ENCODE assay signal across 18 cellular contexts in genomic region chrX:4936315-4936714, GRCh38.
DNase-seq lines count a peak whose midpoint lies in the region; ATAC-seq and TF ChIP-seq lines count a peak whose summit lies in the region.
"Had no signal": no experiment of that assay in that cellular context is flagged by ENCODE, and none has a peak within 500 bp of the region (broad histone marks: within the 10 kb centered on the region; RNA-seq: fewer than 3 reads in every experiment).

No MANE protein-coding gene starts in this region.

- H3K9me3 ChIP-seq in BLaER1 treated with 17β-estradiol and CSF1 and Interleukin-3, amounts not matched to agents 10 nM and 100 nM (replicated peaks in 1 of 11): peaks cover 0 to 12% (median 0%) of the 10 kb centered on the region in 11 experiments; a peak in 3 of 22 replicates
- no peaks in the 10 kb centered on the region for H3K9me3 ChIP-seq in upper lobe of right lung
- H3K9me3 ChIP-seq: testis had no signal

- H3K27ac Mint-ChIP-seq in dendritic cell treated with granulocyte-macrophage colony-stimulating factor and Interleukin-4, amounts not matched to agents 40 ng/mL and 50 ng/mL, for 4 days: peak overlapping the region; percentile 91
- H3K27ac Mint-ChIP-seq: activated naive CD4-positive, alpha-beta T cell treated with anti-CD3 and anti-CD28 coated beads, Interleukin-2, amount 50 U/mL, for 72 hours; activated T-cell treated with anti-CD3 and anti-CD28 coated beads, Interleukin-2, amount 50 U/mL, for 72 hours; CD8-positive, alpha-beta T cell; immature natural killer cell had no signal

- H3K27me3 ChIP-seq in BLaER1 treated with 17β-estradiol and CSF1 and Interleukin-3, amounts not matched to agents 10 nM and 100 nM: no peaks in the 10 kb centered on the region
- H3K27me3 ChIP-seq in upper lobe of right lung: no peaks in the 10 kb centered on the region
- H3K27me3 ChIP-seq: testis had no signal

- intact Hi-C loops in dendritic cell treated with granulocyte-macrophage colony-stimulating factor and Interleukin-4, amounts not matched to agents 40 ng/mL and 50 ng/mL, for 4 days (cut with micrococcal nuclease): no loop called here
- intact Hi-C loops in upper lobe of right lung (cut with DNase I): no loop called here

- H3K9ac ChIP-seq in BLaER1 treated with 17β-estradiol and CSF1 and Interleukin-3, amounts not matched to agents 10 nM and 100 nM: peak overlapping the region; percentile 68 to 86 (median 81)

- no peaks in the 10 kb centered on the region for H3K9me3 Mint-ChIP-seq in dendritic cell treated with granulocyte-macrophage colony-stimulating factor and Interleukin-4, amounts not matched to agents 40 ng/mL and 50 ng/mL, for 4 days

- ATAC-seq in GM21367 (IDR thresholded peaks at IDR 0.05; ENCODE audit: unreplicated experiment) (peak; percentile 59), HG03354 (IDR thresholded peaks at IDR 0.05; ENCODE audit: poor library complexity, severe bottlenecking, unreplicated experiment) (peak; percentile 35), upper lobe of right lung (no peak)
- ATAC-seq: activated naive CD4-positive, alpha-beta T cell treated with anti-CD3 and anti-CD28 coated beads, Interleukin-2, amount 50 U/mL, for 72 hours; activated T-cell treated with anti-CD3 and anti-CD28 coated beads, Interleukin-2, amount 50 U/mL, for 72 hours; CD8-positive, alpha-beta T cell; GM12878 had no signal

- H3K4me3 ChIP-seq in BLaER1 treated with 17β-estradiol and CSF1 and Interleukin-3, amounts not matched to agents 10 nM and 100 nM: peak overlapping the region in 2 of 10 experiments; percentile 7 to 13; a peak in 2 of 20 replicates
- H3K4me3 ChIP-seq in upper lobe of right lung: no peak overlapping the region
- H3K4me3 ChIP-seq: GM12878, testis had no signal

- H3K4me1 Mint-ChIP-seq in dendritic cell treated with granulocyte-macrophage colony-stimulating factor and Interleukin-4, amounts not matched to agents 40 ng/mL and 50 ng/mL, for 4 days (ENCODE audit: low read depth): peaks cover 11% of the 10 kb centered on the region
- H3K4me1 Mint-ChIP-seq: immature natural killer cell had no signal

- H3K27me3 Mint-ChIP-seq in dendritic cell treated with granulocyte-macrophage colony-stimulating factor and Interleukin-4, amounts not matched to agents 40 ng/mL and 50 ng/mL, for 4 days: no peaks in the 10 kb centered on the region

- no peak for TF ChIP-seq CTCF in upper lobe of right lung (IDR thresholded peaks at IDR 0.05)

- H4K20me1 ChIP-seq in BLaER1 treated with 17β-estradiol and CSF1 and Interleukin-3, amounts not matched to agents 10 nM and 100 nM: no peaks in the 10 kb centered on the region

- H3K4me1 ChIP-seq in BLaER1 treated with 17β-estradiol and CSF1 and Interleukin-3, amounts not matched to agents 10 nM and 100 nM: peaks cover 21 to 56% (median 42%) of the 10 kb centered on the region in 10 experiments
- H3K4me1 ChIP-seq in upper lobe of right lung: no peaks in the 10 kb centered on the region
- H3K4me1 ChIP-seq: testis had no signal

- DNase-seq in dedifferentiated amniotic fluid mesenchymal stem cell (ENCODE audit: extremely low spot score): no peak
- DNase-seq in NCI-H1694 treated with DMSO at 0.1 percent for 48 hours (lab: John Stamatoyannopoulos, UW): no peak
- no peak for DNase-seq in upper lobe of right lung
- no peak for DNase-seq in SIG-M5 treated with dmso at 0.1 percent for 504 hours (lab: John Stamatoyannopoulos, UW; ENCODE audit: unreplicated experiment)
- DNase-seq: ACHN; activated T-cell treated with anti-CD3 and anti-CD28 coated beads, Interleukin-2, amount 50 U/mL, for 72 hours; CD8-positive, alpha-beta T cell; immature natural killer cell; NCI-H1417; retina; T-helper 2 cell; testis had no signal

- no peaks in the 10 kb centered on the region for H3K36me3 Mint-ChIP-seq in dendritic cell treated with granulocyte-macrophage colony-stimulating factor and Interleukin-4, amounts not matched to agents 40 ng/mL and 50 ng/mL, for 4 days (ENCODE audit: low read depth)
- H3K36me3 Mint-ChIP-seq: activated naive CD4-positive, alpha-beta T cell treated with anti-CD3 and anti-CD28 coated beads, Interleukin-2, amount 50 U/mL, for 72 hours; CD8-positive, alpha-beta T cell; immature natural killer cell had no signal

- peak overlapping the region; percentile 87 to 98 (median 95) for H3K27ac ChIP-seq in BLaER1 treated with 17β-estradiol and CSF1 and Interleukin-3, amounts not matched to agents 10 nM and 100 nM
- H3K27ac ChIP-seq in upper lobe of right lung: no peak overlapping the region
- H3K27ac ChIP-seq: testis had no signal

- H3K4me2 ChIP-seq in BLaER1 treated with 17β-estradiol and CSF1 and Interleukin-3, amounts not matched to agents 10 nM and 100 nM: peak overlapping the region; percentile 45 to 83 (median 68)

- peak overlapping the region; percentile 37 for H3K4me3 Mint-ChIP-seq in dendritic cell treated with granulocyte-macrophage colony-stimulating factor and Interleukin-4, amounts not matched to agents 40 ng/mL and 50 ng/mL, for 4 days
- H3K4me3 Mint-ChIP-seq: activated T-cell treated with anti-CD3 and anti-CD28 coated beads, Interleukin-2, amount 50 U/mL, for 72 hours; CD8-positive, alpha-beta T cell; immature natural killer cell had no signal

- no peaks in the 10 kb centered on the region for H3K36me3 ChIP-seq in BLaER1 treated with 17β-estradiol and CSF1 and Interleukin-3, amounts not matched to agents 10 nM and 100 nM
- no peaks in the 10 kb centered on the region for H3K36me3 ChIP-seq in upper lobe of right lung
